9 cellular contexts compared by ENCODE assay signal in genomic region chr12:88298761-88299242, GRCh38.
A peak's percentile ranks its signal among the peaks of the same experiment; 100 is the strongest.
DNase-seq lines count a peak whose midpoint lies in the region; ATAC-seq and TF ChIP-seq lines count a peak whose summit lies in the region.
"Had no signal": no experiment of that assay in that cellular context is flagged by ENCODE, and none has a peak within 500 bp of the region (broad histone marks: within the 10 kb centered on the region; RNA-seq: fewer than 3 reads in every experiment).

No MANE protein-coding gene starts in this region.

- CTCF ChIA-PET in MCF 10A (lab: Yijun Ruan, JAX), result interaction anchor here (0.7 to 1.0 kb wide), 2 partner anchors 31 to 281 kb away, joined by 3 read pairs; partner anchors contain the start of gene KITLG

- POLR2A ChIA-PET in MCF 10A (lab: Yijun Ruan, JAX), result interaction anchor here (0.6 to 1.6 kb wide), 13 partner anchors 11 to 221 kb away, joined by 3 to 8 read pairs (median 4); no protein-coding TSS in a partner anchor

- TF ChIP-seq POLR2A in breast epithelium (IDR thresholded peaks at IDR 0.05), result no peak
- TF ChIP-seq POLR2A in body of pancreas (IDR thresholded peaks at IDR 0.05), result no peak
- TF ChIP-seq POLR2A in thyroid gland (IDR thresholded peaks at IDR 0.05), result no peak

- TF ChIP-seq CTCF in MCF 10A (IDR thresholded peaks at IDR 0.05; ENCODE audit: unreplicated experiment), result no peak
- no peak for TF ChIP-seq CTCF in breast epithelium (IDR thresholded peaks at IDR 0.05)
- TF ChIP-seq CTCF in body of pancreas (IDR thresholded peaks at IDR 0.05), result no peak
- no peak for TF ChIP-seq CTCF in thyroid gland (IDR thresholded peaks at IDR 0.05)

- no peaks in the 10 kb centered on the region for H3K9me3 ChIP-seq in breast epithelium
- no peaks in the 10 kb centered on the region for H3K9me3 ChIP-seq in body of pancreas
- no peaks in the 10 kb centered on the region for H3K9me3 ChIP-seq in aorta (ENCODE audit: control insufficient read depth, low read length)
- no peaks in the 10 kb centered on the region for H3K9me3 ChIP-seq in thyroid gland

- H3K27me3 ChIP-seq in breast epithelium, result no peaks in the 10 kb centered on the region
- no peaks in the 10 kb centered on the region for H3K27me3 ChIP-seq in body of pancreas
- no peaks in the 10 kb centered on the region for H3K27me3 ChIP-seq in aorta (ENCODE audit: control insufficient read depth in 1 of 2, insufficient read depth in 2 of 2, low read length in 1 of 2)
- no peaks in the 10 kb centered on the region for H3K27me3 ChIP-seq in thyroid gland

- no peak overlapping the region for H3K4me3 Mint-ChIP-seq in MCF 10A (ENCODE audit: unreplicated experiment)
- H3K4me3 Mint-ChIP-seq: activated naive CD8-positive, alpha-beta T cell treated with anti-CD3 and anti-CD28 coated beads, Interleukin-2, amount 10 ng/mL, durations not matched to agents 7 days and 5 days had no signal

- ATAC-seq in body of pancreas (peak; percentile 74), GM19467 (IDR thresholded peaks at IDR 0.05; ENCODE audit: unreplicated experiment) (no peak), aorta (ENCODE audit: low FRiP score) (no peak)

- no peak overlapping the region for H3K4me3 ChIP-seq in breast epithelium
- no peak overlapping the region for H3K4me3 ChIP-seq in body of pancreas
- H3K4me3 ChIP-seq in aorta (ENCODE audit: low read length in 2 of 2), result no peak overlapping the region
- H3K4me3 ChIP-seq in thyroid gland (replicated peaks in 1 of 3), result no peak overlapping the region

- peaks cover 9% of the 10 kb centered on the region for H3K9me3 Mint-ChIP-seq in MCF 10A (ENCODE audit: unreplicated experiment)

- no peaks in the 10 kb centered on the region for H3K4me1 ChIP-seq in breast epithelium
- peaks cover 24% of the 10 kb centered on the region for H3K4me1 ChIP-seq in body of pancreas
- H3K4me1 ChIP-seq in aorta (ENCODE audit: control insufficient read depth in 1 of 2, insufficient read depth in 2 of 2, low read length in 2 of 2), result no peaks in the 10 kb centered on the region
- peaks cover 0 to 3% of the 10 kb centered on the region in 2 donors for H3K4me1 ChIP-seq in thyroid gland

- H3K27me3 Mint-ChIP-seq in MCF 10A (ENCODE audit: insufficient read depth, unreplicated experiment), result no peaks in the 10 kb centered on the region
- H3K27me3 Mint-ChIP-seq: activated naive CD8-positive, alpha-beta T cell treated with anti-CD3 and anti-CD28 coated beads, Interleukin-2, amount 10 ng/mL, durations not matched to agents 7 days and 5 days had no signal

- no peaks in the 10 kb centered on the region for H3K36me3 ChIP-seq in breast epithelium
- no peaks in the 10 kb centered on the region for H3K36me3 ChIP-seq in body of pancreas (replicated peaks in 1 of 2; ENCODE audit: insufficient read depth in 1 of 2, low read depth in 2 of 2)
- H3K36me3 ChIP-seq in aorta (ENCODE audit: control insufficient read depth in 1 of 2, insufficient read depth in 2 of 2, low read length in 1 of 2), result no peaks in the 10 kb centered on the region
- H3K36me3 ChIP-seq in thyroid gland, result no peaks in the 10 kb centered on the region

- WGBS in body of pancreas, 2 donors, result 77 to 83% methylated on average over 4 of the region's 4 CpGs
- 86 to 88% methylated on average over 4 of the region's 4 CpGs for WGBS in aorta, 2 donors
- 80 to 81% methylated on average over 4 of the region's 4 CpGs for WGBS in thyroid gland, 2 donors

- intact Hi-C loops in MCF 10A (cut with micrococcal nuclease) (loop anchor here (1.0 to 5.0 kb wide), 2 partner anchors 57 to 147 kb away; no protein-coding TSS in a partner anchor), breast epithelium (cut with DNase I; ENCODE audit: low total_unique reads) (no loop called here), body of pancreas (cut with DNase I) (no loop called here), aorta (cut with DNase I) (loop anchor here in 1 of 2 donors (10.0 kb wide), 1 partner anchor 54 kb away; no protein-coding TSS in a partner anchor), thyroid gland (cut with DNase I) (no loop called here)

- peak overlapping the region; percentile 85 for H3K27ac Mint-ChIP-seq in MCF 10A (ENCODE audit: low read depth, unreplicated experiment)
- H3K27ac Mint-ChIP-seq: activated naive CD8-positive, alpha-beta T cell treated with anti-CD3 and anti-CD28 coated beads, Interleukin-2, amount 10 ng/mL, durations not matched to agents 7 days and 5 days had no signal

- H3K4me1 Mint-ChIP-seq in MCF 10A (ENCODE audit: insufficient read depth, unreplicated experiment), result peaks cover 16% of the 10 kb centered on the region
- H3K4me1 Mint-ChIP-seq: activated naive CD8-positive, alpha-beta T cell treated with anti-CD3 and anti-CD28 coated beads, Interleukin-2, amount 10 ng/mL, durations not matched to agents 7 days and 5 days had no signal

- H3K27ac ChIP-seq in breast epithelium, result no peak overlapping the region
- peak overlapping the region in 2 of 4 donors; percentile 5 to 17 for H3K27ac ChIP-seq in body of pancreas
- H3K27ac ChIP-seq in aorta (ENCODE audit: low read depth in 1 of 2, low read length in 2 of 2), result no peak overlapping the region
- no peak overlapping the region for H3K27ac ChIP-seq in thyroid gland

- BruUV-seq in MCF 10A (replicated peaks; lab: Mats Ljungman, UMichigan), result TSS peak; percentile 68

- DNase-seq in MCF 10A (ENCODE audit: unreplicated experiment) (peak; percentile 71), breast epithelium (ENCODE audit: low spot score in 2 of 2) (no peak), HS-27A (ENCODE audit: low read depth) (peak; percentile 42), body of pancreas (peak in 1 of 4 donors; percentile 6), stromal cell of bone marrow (ENCODE audit: low read depth) (peak; percentile 25), aorta (no peak), thyroid gland (no peak)
- DNase-seq: activated naive CD8-positive, alpha-beta T cell treated with anti-CD3 and anti-CD28 coated beads, Interleukin-2, amount 10 ng/mL, durations not matched to agents 7 days and 5 days had no signal

- no peaks in the 10 kb centered on the region for H3K36me3 Mint-ChIP-seq in MCF 10A (ENCODE audit: insufficient read depth, unreplicated experiment)
- H3K36me3 Mint-ChIP-seq: activated naive CD8-positive, alpha-beta T cell treated with anti-CD3 and anti-CD28 coated beads, Interleukin-2, amount 10 ng/mL, durations not matched to agents 7 days and 5 days had no signal

Comparison
In these comparisons a context has a peak if more than half of its experiments do, and no peak if none do; other contexts are left out.
1. DNase-seq: peak in MCF 10A (single experiment), HS-27A (single experiment) and stromal cell of bone marrow (single experiment); none in breast epithelium (0 of 2), aorta (0 of 2) and thyroid gland (0 of 2).